10 cellular contexts compared by ENCODE assay signal in the genomic region with DNA sequence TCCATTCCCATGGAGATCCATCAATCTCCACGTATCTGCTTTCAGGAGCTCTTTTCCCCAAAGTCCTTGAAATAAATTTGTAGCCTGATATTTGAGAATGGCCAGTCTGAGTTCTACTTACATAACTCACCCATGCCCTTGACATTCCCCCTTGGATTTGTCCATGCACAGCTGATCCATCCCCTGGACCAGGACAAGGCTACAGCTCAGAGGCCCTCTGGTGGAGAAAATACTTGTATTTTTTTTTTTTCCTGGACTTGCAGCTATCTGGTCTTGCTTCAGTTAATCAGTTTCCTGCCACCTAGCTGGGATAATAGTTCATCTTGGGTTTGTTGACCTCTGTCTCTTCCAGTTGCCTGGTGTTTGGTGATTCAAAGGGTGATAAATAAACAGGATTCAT.
DNase-seq lines count a peak whose midpoint lies in the region; ATAC-seq, FAIRE-seq and TF ChIP-seq lines count a peak whose summit lies in the region.
"Had no signal": no experiment of that assay in that cellular context is flagged by ENCODE, and none has a peak within 500 bp of the region (broad histone marks: within the 10 kb centered on the region; RNA-seq: fewer than 3 reads in every experiment).

No MANE protein-coding gene starts in this region.

- H3K9ac ChIP-seq in HCT116 (ENCODE audit: low read length) (no peak overlapping the region), keratinocyte (ENCODE audit: control insufficient read depth, extremely low read depth, insufficient read depth, low read length) (no peak overlapping the region)

- H2AFZ ChIP-seq in HCT116 (ENCODE audit: low read depth, low read length, poor library complexity, severe bottlenecking), result no peak overlapping the region
- no peak overlapping the region for H2AFZ ChIP-seq in keratinocyte (ENCODE audit: control insufficient read depth, low read length)

- H3K27ac ChIP-seq in HCT116 (ENCODE audit: low read depth, low read length) (no peak overlapping the region), keratinocyte (ENCODE audit: control insufficient read depth, insufficient read depth, low read length) (no peak overlapping the region)

- RAD21 ChIA-PET in HCT116 (lab: Charles Lee; ENCODE audit: low non-redundant PET in 1 of 2, low total read pairs in 2 of 2, uncharacterized antibody in 2 of 2, unreplicated experiment in 2 of 2), result no interaction called here

- intact Hi-C loops in HCT116 (cut with micrococcal nuclease), result no loop called here

- H3K9me3 ChIP-seq in HCT116 (ENCODE audit: control insufficient read depth in 1 of 2, insufficient read depth in 1 of 2, low read depth in 1 of 2, low read length in 2 of 2) (no peaks in the 10 kb centered on the region; a peak in 1 of 4 replicates), keratinocyte (ENCODE audit: control insufficient read depth, low read depth, low read length) (no peaks in the 10 kb centered on the region)

- H3K4me3 ChIP-seq in AG10803 (ENCODE audit: low read length) (no peak overlapping the region), HCT116 (replicated peaks in 1 of 2; ENCODE audit: low read depth in 1 of 2, low read length in 2 of 2) (no peak overlapping the region), keratinocyte (ENCODE audit: control insufficient read depth in 2 of 3, extremely low read depth in 1 of 3, insufficient read depth in 2 of 3, low read depth in 1 of 3, low read length in 3 of 3) (no peak overlapping the region)

- TF ChIP-seq POLR2A in HCT116 (IDR thresholded peaks at IDR 0.05; ENCODE audit: borderline replicate concordance, extremely low read depth, insufficient read depth, insufficient read length), result no peak

- POLR2A ChIA-PET in HCT116 (lab: Charles Lee), result no interaction called here

- no peaks in the 10 kb centered on the region for H3K4me1 ChIP-seq in HCT116 (ENCODE audit: control insufficient read depth in 1 of 2, insufficient read depth in 2 of 2, low read length in 2 of 2)
- no peaks in the 10 kb centered on the region for H3K4me1 ChIP-seq in keratinocyte (ENCODE audit: control insufficient read depth, extremely low read depth, insufficient read depth, low read length)

- no peak for FAIRE-seq in keratinocyte (lab: Jason Lieb, UNC)

- 0 out of 2 replicates have a peak, but pooled peaks have one; percentile 8 for TF ChIP-seq RAD21 in HCT116 (IDR thresholded peaks at IDR 0.05; ENCODE audit: low read depth)

- no peaks in the 10 kb centered on the region for H4K20me1 ChIP-seq in HCT116 (ENCODE audit: insufficient read depth)
- H4K20me1 ChIP-seq in keratinocyte (ENCODE audit: control insufficient read depth, extremely low read depth, insufficient read depth, low read length), result no peaks in the 10 kb centered on the region

- no peaks in the 10 kb centered on the region for H3K9me1 ChIP-seq in keratinocyte (ENCODE audit: control insufficient read depth, extremely low read depth, insufficient read depth, low read length)

- CTCF ChIA-PET in HCT116 (lab: Charles Lee), result no interaction called here

- H3K36me3 ChIP-seq in HCT116 (ENCODE audit: control insufficient read depth in 1 of 2, insufficient read depth in 2 of 2, low read length in 2 of 2) (no peaks in the 10 kb centered on the region), keratinocyte (ENCODE audit: control insufficient read depth in 2 of 2, extremely low read depth in 1 of 2, insufficient read depth in 2 of 2, low read length in 2 of 2) (no peaks in the 10 kb centered on the region)

- dilution Hi-C loops in keratinocyte (cut with MboI; ENCODE audit: extremely low pct_ligation_motif_present, low sequenced_read_pairs), result no loop called here

- no peaks in the 10 kb centered on the region for H3K9me2 ChIP-seq in HCT116 (ENCODE audit: insufficient read depth)

- ATAC-seq in HCT116 (no peak), HG03045 (IDR thresholded peaks at IDR 0.05; ENCODE audit: unreplicated experiment) (no peak), GM18498 (IDR thresholded peaks at IDR 0.05; ENCODE audit: unreplicated experiment) (no peak), HG02938 (IDR thresholded peaks at IDR 0.05; ENCODE audit: unreplicated experiment) (no peak), HG02840 (IDR thresholded peaks at IDR 0.05; ENCODE audit: low FRiP score, unreplicated experiment) (no peak)

- BruUV-seq in HCT116 (replicated peaks; lab: Mats Ljungman, UMichigan), result no TSS peak

- DNase-seq in AG10803 (ENCODE audit: low read depth) (no peak), HCT116 (ENCODE audit: low read depth, low spot score) (no peak), SK-N-DZ (ENCODE audit: low spot score) (peak; percentile 68), keratinocyte (ENCODE audit: low read depth, low spot score) (no peak)
- DNase-seq: activated B cell treated with CpG ODN at 0.5 μM for 24 hours; activated naive CD4-positive, alpha-beta T cell had no signal

- no peaks in the 10 kb centered on the region for H3K27me3 ChIP-seq in HCT116 (ENCODE audit: insufficient read depth, low read length)
- H3K27me3 ChIP-seq in keratinocyte (ENCODE audit: control insufficient read depth, extremely low read depth, insufficient read depth, low read length), result no peaks in the 10 kb centered on the region

- no peak overlapping the region for H3K4me2 ChIP-seq in HCT116 (ENCODE audit: low read length)
- H3K4me2 ChIP-seq in keratinocyte (ENCODE audit: control insufficient read depth, extremely low read depth, insufficient read depth, low read depth, low read length), result no peak overlapping the region

- peak; percentile 9; the same call in 1 of the 2 replicates for TF ChIP-seq CTCF in AG10803 (conservative IDR thresholded peaks at IDR 0.05; ENCODE audit: low read length)
- TF ChIP-seq CTCF in HCT116 (IDR thresholded peaks at IDR 0.05 in 2 of 3, conservative IDR thresholded peaks at IDR 0.05 in 1 of 3; ENCODE audit: borderline replicate concordance in 1 of 3, insufficient read depth in 1 of 3, low read depth in 2 of 3, low read length in 2 of 3), result peak in 2 of 3 experiments; percentile 9 to 23; a peak in 1 of 6 replicates
- TF ChIP-seq CTCF in keratinocyte (optimal IDR thresholded peaks at IDR 0.05 in 1 of 3, IDR thresholded peaks at IDR 0.05 in 1 of 3, conservative IDR thresholded peaks at IDR 0.05 in 1 of 3; ENCODE audit: extremely low read depth in 1 of 3, insufficient read depth in 2 of 3, low read length in 3 of 3), result peak in 2 of 3 experiments; percentile 40 to 45

- H3K79me2 ChIP-seq in HCT116 (ENCODE audit: insufficient read depth, low read length) (no peaks in the 10 kb centered on the region), keratinocyte (ENCODE audit: control insufficient read depth, insufficient read depth, low read length) (no peaks in the 10 kb centered on the region)

TF ChIP-seq in HCT116, 20 proteins besides CTCF, POLR2A, EP300 and RAD21 (continues in another document):
- no peak for TF ChIP-seq YY1 (IDR thresholded peaks at IDR 0.05; ENCODE audit: extremely low read depth, insufficient replicate concordance, low read depth, low read length)
- TF ChIP-seq, protein P1, sequence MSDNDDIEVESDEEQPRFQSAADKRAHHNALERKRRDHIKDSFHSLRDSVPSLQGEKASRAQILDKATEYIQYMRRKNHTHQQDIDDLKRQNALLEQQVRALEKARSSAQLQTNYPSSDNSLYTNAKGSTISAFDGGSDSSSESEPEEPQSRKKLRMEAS (IDR thresholded peaks at IDR 0.05), result no peak
- no peak for TF ChIP-seq CEBPB (IDR thresholded peaks at IDR 0.05; ENCODE audit: low read depth)
- TF ChIP-seq POLR2AphosphoS5 (IDR thresholded peaks at IDR 0.05; ENCODE audit: low read depth, low read length), result no peak
- no peak for TF ChIP-seq EZH2phosphoT487 (IDR thresholded peaks at IDR 0.05; ENCODE audit: borderline replicate concordance)
- TF ChIP-seq JUND (IDR thresholded peaks at IDR 0.05), result no peak
- TF ChIP-seq SIN3A (IDR thresholded peaks at IDR 0.05; ENCODE audit: low read depth), result no peak
- TF ChIP-seq, protein P2, sequence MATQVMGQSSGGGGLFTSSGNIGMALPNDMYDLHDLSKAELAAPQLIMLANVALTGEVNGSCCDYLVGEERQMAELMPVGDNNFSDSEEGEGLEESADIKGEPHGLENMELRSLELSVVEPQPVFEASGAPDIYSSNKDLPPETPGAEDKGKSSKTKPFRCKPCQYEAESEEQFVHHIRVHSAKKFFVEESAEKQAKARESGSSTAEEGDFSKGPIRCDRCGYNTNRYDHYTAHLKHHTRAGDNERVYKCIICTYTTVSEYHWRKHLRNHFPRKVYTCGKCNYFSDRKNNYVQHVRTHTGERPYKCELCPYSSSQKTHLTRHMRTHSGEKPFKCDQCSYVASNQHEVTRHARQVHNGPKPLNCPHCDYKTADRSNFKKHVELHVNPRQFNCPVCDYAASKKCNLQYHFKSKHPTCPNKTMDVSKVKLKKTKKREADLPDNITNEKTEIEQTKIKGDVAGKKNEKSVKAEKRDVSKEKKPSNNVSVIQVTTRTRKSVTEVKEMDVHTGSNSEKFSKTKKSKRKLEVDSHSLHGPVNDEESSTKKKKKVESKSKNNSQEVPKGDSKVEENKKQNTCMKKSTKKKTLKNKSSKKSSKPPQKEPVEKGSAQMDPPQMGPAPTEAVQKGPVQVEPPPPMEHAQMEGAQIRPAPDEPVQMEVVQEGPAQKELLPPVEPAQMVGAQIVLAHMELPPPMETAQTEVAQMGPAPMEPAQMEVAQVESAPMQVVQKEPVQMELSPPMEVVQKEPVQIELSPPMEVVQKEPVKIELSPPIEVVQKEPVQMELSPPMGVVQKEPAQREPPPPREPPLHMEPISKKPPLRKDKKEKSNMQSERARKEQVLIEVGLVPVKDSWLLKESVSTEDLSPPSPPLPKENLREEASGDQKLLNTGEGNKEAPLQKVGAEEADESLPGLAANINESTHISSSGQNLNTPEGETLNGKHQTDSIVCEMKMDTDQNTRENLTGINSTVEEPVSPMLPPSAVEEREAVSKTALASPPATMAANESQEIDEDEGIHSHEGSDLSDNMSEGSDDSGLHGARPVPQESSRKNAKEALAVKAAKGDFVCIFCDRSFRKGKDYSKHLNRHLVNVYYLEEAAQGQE (IDR thresholded peaks at IDR 0.05; ENCODE audit: low read depth), result no peak
- TF ChIP-seq, protein P3, sequence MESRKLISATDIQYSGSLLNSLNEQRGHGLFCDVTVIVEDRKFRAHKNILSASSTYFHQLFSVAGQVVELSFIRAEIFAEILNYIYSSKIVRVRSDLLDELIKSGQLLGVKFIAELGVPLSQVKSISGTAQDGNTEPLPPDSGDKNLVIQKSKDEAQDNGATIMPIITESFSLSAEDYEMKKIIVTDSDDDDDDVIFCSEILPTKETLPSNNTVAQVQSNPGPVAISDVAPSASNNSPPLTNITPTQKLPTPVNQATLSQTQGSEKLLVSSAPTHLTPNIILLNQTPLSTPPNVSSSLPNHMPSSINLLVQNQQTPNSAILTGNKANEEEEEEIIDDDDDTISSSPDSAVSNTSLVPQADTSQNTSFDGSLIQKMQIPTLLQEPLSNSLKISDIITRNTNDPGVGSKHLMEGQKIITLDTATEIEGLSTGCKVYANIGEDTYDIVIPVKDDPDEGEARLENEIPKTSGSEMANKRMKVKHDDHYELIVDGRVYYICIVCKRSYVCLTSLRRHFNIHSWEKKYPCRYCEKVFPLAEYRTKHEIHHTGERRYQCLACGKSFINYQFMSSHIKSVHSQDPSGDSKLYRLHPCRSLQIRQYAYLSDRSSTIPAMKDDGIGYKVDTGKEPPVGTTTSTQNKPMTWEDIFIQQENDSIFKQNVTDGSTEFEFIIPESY (IDR thresholded peaks at IDR 0.05; ENCODE audit: extremely low read depth, insufficient replicate concordance, low read length), result no peak
- no peak for TF ChIP-seq FOSL1 (IDR thresholded peaks at IDR 0.05; ENCODE audit: low read depth)
